Comparison of ENCODE assay signal across 12 cellular contexts in the genomic region with DNA sequence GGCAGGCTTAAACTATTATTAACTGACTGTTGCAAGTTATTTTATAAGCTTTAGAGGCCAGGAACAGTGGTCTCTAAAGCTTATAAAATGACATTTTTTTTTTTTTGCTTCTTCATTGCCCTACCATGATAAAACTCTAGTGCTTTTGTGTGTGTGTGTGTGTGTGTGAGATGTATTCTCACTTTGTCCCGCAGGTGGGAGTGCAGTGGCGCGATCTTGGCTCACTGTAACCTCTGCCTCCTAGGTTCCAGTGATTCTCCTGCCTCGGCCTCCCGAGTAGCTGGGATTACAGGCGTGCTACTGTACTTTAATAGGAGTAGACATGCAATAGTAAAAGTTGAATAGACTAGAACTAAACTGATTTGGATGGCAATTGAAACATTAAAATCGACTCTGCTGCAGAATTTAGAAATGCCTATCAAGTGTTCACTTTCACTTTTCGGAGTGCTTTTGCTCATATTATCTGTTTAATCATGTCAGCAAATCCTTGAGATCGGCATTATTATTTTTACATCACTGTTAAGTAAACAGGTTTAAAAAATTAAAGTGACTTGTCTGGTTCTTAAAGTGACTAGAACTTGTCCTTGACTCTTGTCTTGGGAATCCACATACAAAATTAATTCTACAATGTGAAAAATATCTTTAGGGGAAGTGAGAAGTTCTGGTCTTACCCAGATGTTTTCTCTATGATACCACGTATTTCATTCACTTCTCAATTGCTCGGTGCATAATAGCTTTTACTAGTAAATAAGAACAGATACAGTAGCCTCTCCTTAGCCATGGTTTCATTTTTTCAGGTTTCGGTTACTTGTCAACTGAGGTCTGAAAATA. TPM values are rescaled to one million over a fixed set of nuclear protein-coding genes. Genes with fewer than 3 reads are reported as not detected.
A peak's percentile ranks its signal among the peaks of the same experiment; 100 is the strongest.
DNase-seq lines count a peak whose midpoint lies in the region; ATAC-seq lines count a peak whose summit lies in the region.
"Had no signal": no experiment of that assay in that cellular context is flagged by ENCODE, and none has a peak within 500 bp of the region (broad histone marks: within the 10 kb centered on the region; RNA-seq: fewer than 3 reads in every experiment).

No MANE protein-coding gene starts in this region.

- no peak overlapping the region for H3K27ac Mint-ChIP-seq in activated T-helper 1 cell treated with anti-CD3 and anti-CD28 coated beads, Interleukin-12 subunit alpha, Interleukin-12 subunit beta, Interleukin-2, Interleukin-4 antibody, amounts not matched to agents 30 ng/mL and 10 ng/mL and 1 ng/mL, durations not matched to agents 14 hours and 24 hours and 36 hours
- H3K27ac Mint-ChIP-seq: activated B cell treated with CpG ODN at 0.5 μM for 24 hours; stimulated activated naive CD8-positive, alpha-beta T cell treated with anti-CD3 and anti-CD28 coated beads, Interleukin-15, amount 100 ng/mL, for 72 hours had no signal

- peaks cover 29% of the 10 kb centered on the region for H3K27me3 Mint-ChIP-seq in activated T-helper 1 cell treated with anti-CD3 and anti-CD28 coated beads, Interleukin-12 subunit alpha, Interleukin-12 subunit beta, Interleukin-2, Interleukin-4 antibody, amounts not matched to agents 30 ng/mL and 10 ng/mL and 1 ng/mL, durations not matched to agents 14 hours and 24 hours and 36 hours (ENCODE audit: insufficient read depth)

- DNase-seq in germinal center (ENCODE audit: low spot score) (peak; percentile 7), GF-D8 (lab: John Stamatoyannopoulos, UW) (no peak)
- no peak for DNase-seq in stimulated activated CD4-positive, alpha-beta T cell treated with anti-CD3 and anti-CD28 coated beads, Interleukin-15, amount 100 ng/mL, for 24 hours
- DNase-seq in activated T-helper 1 cell treated with anti-CD3 and anti-CD28 coated beads, Interleukin-12 subunit alpha, Interleukin-12 subunit beta, Interleukin-2, Interleukin-4 antibody, amounts not matched to agents 30 ng/mL and 10 ng/mL and 1 ng/mL, durations not matched to agents 14 hours and 24 hours and 36 hours (ENCODE audit: low spot score), result no peak
- no peak for DNase-seq in stimulated activated CD4-positive, alpha-beta T cell treated with anti-CD3 and anti-CD28 coated beads, Interleukin-1b, Interleukin-23, amount 100 ng/mL, for 48 hours
- DNase-seq: activated B cell treated with CpG ODN at 0.5 μM for 24 hours; NCI-H446; stimulated activated naive CD8-positive, alpha-beta T cell treated with anti-CD3 and anti-CD28 coated beads, Interleukin-15, amount 100 ng/mL, for 72 hours had no signal

- H3K9me3 Mint-ChIP-seq in activated T-helper 1 cell treated with anti-CD3 and anti-CD28 coated beads, Interleukin-12 subunit alpha, Interleukin-12 subunit beta, Interleukin-2, Interleukin-4 antibody, amounts not matched to agents 30 ng/mL and 10 ng/mL and 1 ng/mL, durations not matched to agents 14 hours and 24 hours and 36 hours, result no peaks in the 10 kb centered on the region
- H3K9me3 Mint-ChIP-seq: activated B cell treated with CpG ODN at 0.5 μM for 24 hours; stimulated activated naive CD8-positive, alpha-beta T cell treated with anti-CD3 and anti-CD28 coated beads, Interleukin-15, amount 100 ng/mL, for 72 hours had no signal

- intact Hi-C loops in activated T-helper 1 cell treated with anti-CD3 and anti-CD28 coated beads, Interleukin-12 subunit alpha, Interleukin-12 subunit beta, Interleukin-2, Interleukin-4 antibody, amounts not matched to agents 30 ng/mL and 10 ng/mL and 1 ng/mL, durations not matched to agents 14 hours and 24 hours and 36 hours (cut with micrococcal nuclease), result loop anchor here (10.0 kb wide), 1 partner anchor 572 kb away; no protein-coding TSS in a partner anchor

- H3K36me3 Mint-ChIP-seq in activated T-helper 1 cell treated with anti-CD3 and anti-CD28 coated beads, Interleukin-12 subunit alpha, Interleukin-12 subunit beta, Interleukin-2, Interleukin-4 antibody, amounts not matched to agents 30 ng/mL and 10 ng/mL and 1 ng/mL, durations not matched to agents 14 hours and 24 hours and 36 hours (ENCODE audit: low read depth), result no peaks in the 10 kb centered on the region

- peak; percentile 96 for ATAC-seq in GM18868 (IDR thresholded peaks at IDR 0.05; ENCODE audit: unreplicated experiment)
- peak; percentile 91 for ATAC-seq in GM21717 (IDR thresholded peaks at IDR 0.05; ENCODE audit: unreplicated experiment)
- peak; percentile 90 for ATAC-seq in HG03442 (IDR thresholded peaks at IDR 0.05; ENCODE audit: unreplicated experiment)
- ATAC-seq: stimulated activated naive CD8-positive, alpha-beta T cell treated with anti-CD3 and anti-CD28 coated beads, Interleukin-15, amount 100 ng/mL, for 72 hours had no signal

- no peak overlapping the region for H3K4me3 Mint-ChIP-seq in activated T-helper 1 cell treated with anti-CD3 and anti-CD28 coated beads, Interleukin-12 subunit alpha, Interleukin-12 subunit beta, Interleukin-2, Interleukin-4 antibody, amounts not matched to agents 30 ng/mL and 10 ng/mL and 1 ng/mL, durations not matched to agents 14 hours and 24 hours and 36 hours
- H3K4me3 Mint-ChIP-seq: activated B cell treated with CpG ODN at 0.5 μM for 24 hours; stimulated activated naive CD8-positive, alpha-beta T cell treated with anti-CD3 and anti-CD28 coated beads, Interleukin-15, amount 100 ng/mL, for 72 hours had no signal

- no peaks in the 10 kb centered on the region for H3K4me1 Mint-ChIP-seq in activated T-helper 1 cell treated with anti-CD3 and anti-CD28 coated beads, Interleukin-12 subunit alpha, Interleukin-12 subunit beta, Interleukin-2, Interleukin-4 antibody, amounts not matched to agents 30 ng/mL and 10 ng/mL and 1 ng/mL, durations not matched to agents 14 hours and 24 hours and 36 hours (ENCODE audit: low read depth)
- H3K4me1 Mint-ChIP-seq: stimulated activated naive CD8-positive, alpha-beta T cell treated with anti-CD3 and anti-CD28 coated beads, Interleukin-15, amount 100 ng/mL, for 72 hours had no signal

RNA-seq across cellular contexts. Expression of gene PCTP, which starts 8.4 kb away (rescaled TPM):
- 7.7 and 8.4 TPM in 2 replicates for total RNA-seq in activated T-helper 1 cell treated with anti-CD3 and anti-CD28 coated beads, Interleukin-12 subunit alpha, Interleukin-12 subunit beta, Interleukin-2, Interleukin-4 antibody, amounts not matched to agents 30 ng/mL and 10 ng/mL and 1 ng/mL, durations not matched to agents 14 hours and 24 hours and 36 hours

RNA-seq across cellular contexts. Expression of gene TMEM100, which starts 19.8 kb away (rescaled TPM):
- total RNA-seq in activated T-helper 1 cell treated with anti-CD3 and anti-CD28 coated beads, Interleukin-12 subunit alpha, Interleukin-12 subunit beta, Interleukin-2, Interleukin-4 antibody, amounts not matched to agents 30 ng/mL and 10 ng/mL and 1 ng/mL, durations not matched to agents 14 hours and 24 hours and 36 hours, result not detected in 2 replicates
- total RNA-seq: activated B cell treated with CpG ODN at 0.5 μM for 24 hours, kidney epithelial cell had no signal
